Comparison of ENCODE assay signal across 23 cellular contexts in genomic region chr3:118618247-118619040, GRCh38.
DNase-seq lines count a peak whose midpoint lies in the region; ATAC-seq and TF ChIP-seq lines count a peak whose summit lies in the region.
"Had no signal": no experiment of that assay in that cellular context is flagged by ENCODE, and none has a peak within 500 bp of the region (broad histone marks: within the 10 kb centered on the region; RNA-seq: fewer than 3 reads in every experiment).

No MANE protein-coding gene starts in this region.

- H3K36me3 Mint-ChIP-seq in mesothelial cell of epicardium (no peaks in the 10 kb centered on the region), GM23338 (ENCODE audit: low read depth) (no peaks in the 10 kb centered on the region)
- H3K36me3 Mint-ChIP-seq: IgD-negative memory B cell had no signal

- H3K9me3 Mint-ChIP-seq in mesothelial cell of epicardium (peaks cover 7% of the 10 kb centered on the region), GM23338 (no peaks in the 10 kb centered on the region)
- H3K9me3 Mint-ChIP-seq: IgD-negative memory B cell had no signal

- no peaks in the 10 kb centered on the region for H4K20me1 ChIP-seq in GM23338 (replicated peaks; ENCODE audit: insufficient read depth)

- H3K36me3 ChIP-seq in GM23338 (ENCODE audit: insufficient read depth), result no peaks in the 10 kb centered on the region

- H3K79me2 ChIP-seq in GM23338 (replicated peaks; ENCODE audit: insufficient read depth), result no peaks in the 10 kb centered on the region

- no peaks in the 10 kb centered on the region for H3K4me1 ChIP-seq in GM23338 (ENCODE audit: insufficient read depth)

- H3K9me2 ChIP-seq in GM23338 (ENCODE audit: insufficient read depth), result 0 out of 2 replicates have a peak, but pooled peaks cover 4% of the 10 kb centered on the region
- H3K9me2 ChIP-seq: SK-N-SH had no signal

- H2AFZ ChIP-seq in GM23338, result no peak overlapping the region

- H3K4me1 Mint-ChIP-seq in mesothelial cell of epicardium, result no peaks in the 10 kb centered on the region
- no peaks in the 10 kb centered on the region for H3K4me1 Mint-ChIP-seq in GM23338

- H3K4me3 Mint-ChIP-seq in mesothelial cell of epicardium, result no peak overlapping the region
- H3K4me3 Mint-ChIP-seq in GM23338, result no peak overlapping the region
- H3K4me3 Mint-ChIP-seq: IgD-negative memory B cell had no signal

- TF ChIP-seq CTCF in RWPE1 (conservative IDR thresholded peaks at IDR 0.05; ENCODE audit: low read depth), result no peak
- no peak for TF ChIP-seq CTCF in epithelial cell of esophagus (IDR thresholded peaks at IDR 0.05; ENCODE audit: insufficient read depth, low read depth, low read length, missing control alignments)
- TF ChIP-seq CTCF in mesothelial cell of epicardium (IDR thresholded peaks at IDR 0.05; ENCODE audit: unreplicated experiment), result no peak
- no peak for TF ChIP-seq CTCF in GM23338 (conservative IDR thresholded peaks at IDR 0.05; ENCODE audit: low read depth in 2 of 2)

- no peaks in the 10 kb centered on the region for H3F3A ChIP-seq in GM23338 (replicated peaks; ENCODE audit: low read depth)

- no peak overlapping the region for H3K4me3 ChIP-seq in epithelial cell of esophagus (ENCODE audit: low read length)
- H3K4me3 ChIP-seq in GM23338, result no peak overlapping the region

- POLR2A ChIA-PET in RWPE1 (lab: Yijun Ruan, JAX; ENCODE audit: low non-redundant PET), result no interaction called here

- peak; percentile 39 for DNase-seq in NK-92 treated with Interleukin-12 subunit alpha and Interleukin-12 subunit beta, amount 100 ng/mL, for 24 hours (lab: John Stamatoyannopoulos, UW)
- DNase-seq in NK-92 (lab: John Stamatoyannopoulos, UW; ENCODE audit: unreplicated experiment) (no peak), RWPE1 (ENCODE audit: low spot score) (peak; percentile 38), epithelial cell of esophagus (ENCODE audit: low read depth) (peak; percentile 87), mesothelial cell of epicardium (ENCODE audit: low spot score in 2 of 2, unreplicated experiment in 2 of 2) (no peak), GM23338 (ENCODE audit: low spot score) (no peak)
- no peak for DNase-seq in activated CD8-positive, alpha-beta memory T cell treated with anti-CD3 and anti-CD28 coated beads for 24 hours
- no peak for DNase-seq in stimulated activated CD4-positive, alpha-beta T cell treated with anti-CD3 and anti-CD28 coated beads, Interleukin-12 subunit alpha, Interleukin-12 subunit beta, amount 100 ng/mL, for 4 hours
- DNase-seq: AML-193, DMS53, GDM1, Kasumi-1, NCI-H1092, NCI-H2081, NCI-H2171, NCI-H345, NCI-H524, NCI-H82, RPMI8226, SIG-M5, SK-N-SH had no signal

- CTCF ChIA-PET in RWPE1 (lab: Yijun Ruan, JAX), result interaction anchor here (0.6 kb wide), 1 partner anchor 143 kb away, joined by 3 read pairs; no protein-coding TSS in a partner anchor

- H3K27ac ChIP-seq in RWPE1 (no peak overlapping the region), GM23338 (ENCODE audit: low read depth) (no peak overlapping the region)
- H3K27ac ChIP-seq: 22Rv1 had no signal

- no peaks in the 10 kb centered on the region for H3K27me3 ChIP-seq in GM23338 (ENCODE audit: insufficient read depth)

- no peak overlapping the region for H3K4me2 ChIP-seq in GM23338
- H3K4me2 ChIP-seq: SK-N-SH had no signal

- H3K27me3 Mint-ChIP-seq in mesothelial cell of epicardium (ENCODE audit: low read depth) (peaks cover 2% of the 10 kb centered on the region), GM23338 (ENCODE audit: insufficient read depth, low read depth, poor library complexity) (no peaks in the 10 kb centered on the region)
- H3K27me3 Mint-ChIP-seq: IgD-negative memory B cell had no signal

- ATAC-seq in GM23338, result no peak

- H3K27ac Mint-ChIP-seq in mesothelial cell of epicardium (no peak overlapping the region), GM23338 (no peak overlapping the region)
- H3K27ac Mint-ChIP-seq: IgD-negative memory B cell had no signal

TF ChIP-seq in GM23338, 12 proteins besides CTCF, POLR2A, EP300 and RAD21:
- TF ChIP-seq EZH2 (IDR thresholded peaks at IDR 0.05; ENCODE audit: low read depth, unreplicated experiment), result no peak
- TF ChIP-seq EZH2phosphoT487 (IDR thresholded peaks at IDR 0.05; ENCODE audit: unreplicated experiment), result no peak

Comparison
In these comparisons a context has a peak if more than half of its experiments do, and no peak if none do; other contexts are left out.
1. DNase-seq: peak in NK-92 treated with Interleukin-12 subunit alpha and Interleukin-12 subunit beta, amount 100 ng/mL, for 24 hours (single experiment), RWPE1 (single experiment) and epithelial cell of esophagus (single experiment); none in NK-92 (single experiment), activated CD8-positive, alpha-beta memory T cell treated with anti-CD3 and anti-CD28 coated beads for 24 hours (single experiment), mesothelial cell of epicardium (0 of 2), GM23338 (single experiment) and stimulated activated CD4-positive, alpha-beta T cell treated with anti-CD3 and anti-CD28 coated beads, Interleukin-12 subunit alpha, Interleukin-12 subunit beta, amount 100 ng/mL, for 4 hours (single experiment).